20 cellular contexts compared by ENCODE assay signal in genomic region chr11:88979641-88980040, GRCh38.
DNase-seq lines count a peak whose midpoint lies in the region; ATAC-seq and TF ChIP-seq lines count a peak whose summit lies in the region.
"Had no signal": no experiment of that assay in that cellular context is flagged by ENCODE, and none has a peak within 500 bp of the region (broad histone marks: within the 10 kb centered on the region; RNA-seq: fewer than 3 reads in every experiment).

No MANE protein-coding gene starts in this region.

- H3K36me3 ChIP-seq in HUES48 (ENCODE audit: control insufficient read depth, insufficient read depth, low read length) (no peaks in the 10 kb centered on the region), endodermal cell (ENCODE audit: control insufficient read depth, insufficient read depth, low read length) (no peaks in the 10 kb centered on the region), lower lobe of right lung (no peaks in the 10 kb centered on the region)
- H3K36me3 ChIP-seq: heart left ventricle, ovary had no signal

- ATAC-seq in lower lobe of right lung = no peak
- ATAC-seq: activated CD8-positive, alpha-beta T cell treated with anti-CD3 and anti-CD28 coated beads, Interleukin-2, amount 10 ng/mL, durations not matched to agents 7 days and 5 days; activated naive CD8-positive, alpha-beta T cell treated with anti-CD3 and anti-CD28 coated beads, Interleukin-2, amount 50 U/mL, for 24 hours; heart left ventricle; Panc1 had no signal

- H3K4me1 Mint-ChIP-seq in endodermal cell (no peaks in the 10 kb centered on the region), nephron (peaks cover 5% of the 10 kb centered on the region)
- H3K4me1 Mint-ChIP-seq: activated naive CD8-positive, alpha-beta T cell treated with anti-CD3 and anti-CD28 coated beads, Interleukin-2, amount 50 U/mL, for 24 hours; B cell had no signal

- H3K9ac ChIP-seq in HUES48 (ENCODE audit: low read depth, low read length) = no peak overlapping the region
- H3K9ac ChIP-seq in endodermal cell (ENCODE audit: extremely low read depth, low read length, poor library complexity, severe bottlenecking) = no peak overlapping the region

- 81% methylated on average over 2 of the region's 2 CpGs; no CpG with 5 or more reads in 1 of the 2 experiments for WGBS in endodermal cell (ENCODE audit: insufficient coverage in 1 of 2, insufficient read length in 1 of 2), 2 experiments

- H3K4me3 Mint-ChIP-seq in endodermal cell (no peak overlapping the region), nephron (no peak overlapping the region)
- H3K4me3 Mint-ChIP-seq: activated CD8-positive, alpha-beta T cell treated with anti-CD3 and anti-CD28 coated beads, Interleukin-2, amount 10 ng/mL, durations not matched to agents 7 days and 5 days; activated naive CD8-positive, alpha-beta T cell treated with anti-CD3 and anti-CD28 coated beads, Interleukin-2, amount 50 U/mL, for 24 hours; B cell had no signal

- H3K27me3 Mint-ChIP-seq in endodermal cell (ENCODE audit: insufficient read depth) = no peaks in the 10 kb centered on the region
- no peaks in the 10 kb centered on the region for H3K27me3 Mint-ChIP-seq in nephron (ENCODE audit: low read depth)
- H3K27me3 Mint-ChIP-seq: activated naive CD8-positive, alpha-beta T cell treated with anti-CD3 and anti-CD28 coated beads, Interleukin-2, amount 50 U/mL, for 24 hours; B cell had no signal

- H3K9me3 Mint-ChIP-seq in endodermal cell (peaks cover under 1% of the 10 kb centered on the region), nephron (no peaks in the 10 kb centered on the region)
- H3K9me3 Mint-ChIP-seq: activated naive CD8-positive, alpha-beta T cell treated with anti-CD3 and anti-CD28 coated beads, Interleukin-2, amount 50 U/mL, for 24 hours had no signal

- H3K4me3 ChIP-seq in HUES48 (ENCODE audit: low read depth, low read length) = no peak overlapping the region
- no peak overlapping the region for H3K4me3 ChIP-seq in endodermal cell (ENCODE audit: low read length)
- H3K4me3 ChIP-seq in lower lobe of right lung = no peak overlapping the region
- H3K4me3 ChIP-seq: heart left ventricle, ovary had no signal

- H3K27ac Mint-ChIP-seq in endodermal cell (peak overlapping the region; percentile 42), nephron (peak overlapping the region; percentile 63 to 78 (median 66))
- H3K27ac Mint-ChIP-seq: activated CD8-positive, alpha-beta T cell treated with anti-CD3 and anti-CD28 coated beads, Interleukin-2, amount 10 ng/mL, durations not matched to agents 7 days and 5 days; activated naive CD8-positive, alpha-beta T cell treated with anti-CD3 and anti-CD28 coated beads, Interleukin-2, amount 50 U/mL, for 24 hours; B cell had no signal

- TF ChIP-seq CTCF in endodermal cell (conservative IDR thresholded peaks at IDR 0.05) = no peak
- TF ChIP-seq CTCF in nephron (IDR thresholded peaks at IDR 0.05; ENCODE audit: unreplicated experiment in 3 of 3) = no peak
- no peak for TF ChIP-seq CTCF in lower lobe of right lung (IDR thresholded peaks at IDR 0.05)

- H3K4me1 ChIP-seq in HUES48 (ENCODE audit: control insufficient read depth, insufficient read depth, low read length) (no peaks in the 10 kb centered on the region; the same call in 1 of the 2 replicates), endodermal cell (ENCODE audit: control insufficient read depth, insufficient read depth, low read length) (no peaks in the 10 kb centered on the region), lower lobe of right lung (no peaks in the 10 kb centered on the region)
- H3K4me1 ChIP-seq: heart left ventricle had no signal

- H3K9me3 ChIP-seq in HUES48 (ENCODE audit: control insufficient read depth, insufficient read depth, low read length) (no peaks in the 10 kb centered on the region), endodermal cell (ENCODE audit: control insufficient read depth, low read length) (no peaks in the 10 kb centered on the region), lower lobe of right lung (no peaks in the 10 kb centered on the region)
- H3K9me3 ChIP-seq: heart left ventricle, ovary had no signal

- H3K27ac ChIP-seq in HUES48 (ENCODE audit: low read depth, low read length) (peak overlapping the region; percentile 57), endodermal cell (ENCODE audit: low read depth, low read length) (no peak overlapping the region), lower lobe of right lung (no peak overlapping the region)
- H3K27ac ChIP-seq: heart left ventricle, ovary had no signal

- no peaks in the 10 kb centered on the region for H3K36me3 Mint-ChIP-seq in endodermal cell (ENCODE audit: low read depth)
- H3K36me3 Mint-ChIP-seq in nephron (ENCODE audit: low read depth) = no peaks in the 10 kb centered on the region

- DNase-seq in AG20443 (ENCODE audit: low spot score) (peak; percentile 23), endodermal cell (no peak), epidermal melanocyte (ENCODE audit: insufficient read length, low spot score) (no peak), posterior vena cava (ENCODE audit: low spot score) (no peak), lower lobe of right lung (no peak), cerebellum (ENCODE audit: low spot score) (no peak)
- DNase-seq: activated CD8-positive, alpha-beta T cell treated with anti-CD3 and anti-CD28 coated beads, Interleukin-2, amount 10 ng/mL, durations not matched to agents 7 days and 5 days; activated naive CD8-positive, alpha-beta T cell treated with anti-CD3 and anti-CD28 coated beads, Interleukin-2, amount 50 U/mL, for 24 hours; cerebellar nuclear complex; DMS 273 treated with DMSO at 0.1 percent for 48 hours; heart left ventricle; NCI-H2029 treated with DMSO at 0.1 percent for 48 hours; NCI-H526 treated with DMSO at 0.1 percent for 48 hours; ovary; stimulated activated naive CD4-positive, alpha-beta T cell treated with Interleukin-2 at 50 U/mL for 16 hours; SW 1271 had no signal

- intact Hi-C loops in posterior vena cava (cut with DNase I) (no loop called here), lower lobe of right lung (cut with DNase I) (no loop called here)

- H3K27me3 ChIP-seq in HUES48 (ENCODE audit: control insufficient read depth, insufficient read depth, low read length) = no peaks in the 10 kb centered on the region
- H3K27me3 ChIP-seq in endodermal cell (ENCODE audit: control insufficient read depth, insufficient read depth, low read length, poor library complexity, severe bottlenecking) = no peaks in the 10 kb centered on the region
- no peaks in the 10 kb centered on the region for H3K27me3 ChIP-seq in lower lobe of right lung (ENCODE audit: low read depth)
- H3K27me3 ChIP-seq: heart left ventricle, ovary had no signal
